ENCODE assay signal across 10 cellular contexts in genomic region chr5:61328791-61329617, GRCh38. TPM values are rescaled to one million over a fixed set of nuclear protein-coding genes. Genes with fewer than 3 reads are reported as not detected.
DNase-seq lines count a peak whose midpoint lies in the region; ATAC-seq, FAIRE-seq and TF ChIP-seq lines count a peak whose summit lies in the region.
"Had no signal": no experiment of that assay in that cellular context is flagged by ENCODE, and none has a peak within 500 bp of the region (broad histone marks: within the 10 kb centered on the region; RNA-seq: fewer than 3 reads in every experiment).

No MANE protein-coding gene starts in this region.

- H3K9ac ChIP-seq in BLaER1 (peak overlapping the region; percentile 86; the same call in 1 of the 2 replicates), HUES6 (ENCODE audit: low read length) (no peak overlapping the region)

- H3K9me3 ChIP-seq in BLaER1 = no peaks in the 10 kb centered on the region
- no peaks in the 10 kb centered on the region for H3K9me3 ChIP-seq in HUES6 (ENCODE audit: control insufficient read depth, insufficient read depth, low read depth, low read length)

- no peak for ATAC-seq in natural killer cell treated with Interleukin-12 subunit alpha and Interleukin-12 subunit beta and Interleukin-15 and Interleukin-18, amount 100 ng/mL, for 72 hours

- no peak for FAIRE-seq in GM12891 (lab: Jason Lieb, UNC)

- peak overlapping the region; percentile 94 for H3K27ac Mint-ChIP-seq in dendritic cell treated with granulocyte-macrophage colony-stimulating factor and Interleukin-4, amounts not matched to agents 40 ng/mL and 50 ng/mL, for 4 days
- peak overlapping the region; percentile 0 to 53 for H3K27ac Mint-ChIP-seq in natural killer cell treated with Interleukin-12 subunit alpha and Interleukin-12 subunit beta and Interleukin-15 and Interleukin-18, amount 100 ng/mL, for 72 hours

- H3K36me3 ChIP-seq in BLaER1 (no peaks in the 10 kb centered on the region), HUES6 (ENCODE audit: control insufficient read depth, insufficient read depth, low read length) (no peaks in the 10 kb centered on the region)

- no peaks in the 10 kb centered on the region for H3K27me3 Mint-ChIP-seq in dendritic cell treated with granulocyte-macrophage colony-stimulating factor and Interleukin-4, amounts not matched to agents 40 ng/mL and 50 ng/mL, for 4 days
- H3K27me3 Mint-ChIP-seq in natural killer cell treated with Interleukin-12 subunit alpha and Interleukin-12 subunit beta and Interleukin-15 and Interleukin-18, amount 100 ng/mL, for 72 hours = peaks cover 21% of the 10 kb centered on the region in 2 donors

- H3K4me1 Mint-ChIP-seq in dendritic cell treated with granulocyte-macrophage colony-stimulating factor and Interleukin-4, amounts not matched to agents 40 ng/mL and 50 ng/mL, for 4 days (ENCODE audit: low read depth) = peaks cover 40% of the 10 kb centered on the region
- H3K4me1 Mint-ChIP-seq in natural killer cell treated with Interleukin-12 subunit alpha and Interleukin-12 subunit beta and Interleukin-15 and Interleukin-18, amount 100 ng/mL, for 72 hours (ENCODE audit: low read depth in 2 of 2) = peaks cover 34 to 38% of the 10 kb centered on the region in 2 donors

- H4K20me1 ChIP-seq in BLaER1 = peaks cover 18% of the 10 kb centered on the region

- intact Hi-C loops in dendritic cell treated with granulocyte-macrophage colony-stimulating factor and Interleukin-4, amounts not matched to agents 40 ng/mL and 50 ng/mL, for 4 days (cut with micrococcal nuclease) = no loop called here

- peak overlapping the region; percentile 93; the same call in 1 of the 2 replicates for H3K4me3 ChIP-seq in BLaER1
- H3K4me3 ChIP-seq in HUES6 (ENCODE audit: low read depth, low read length) = peak overlapping the region; percentile 97; the same call in 1 of the 2 replicates

- TF ChIP-seq POLR2A in GM12891 (IDR thresholded peaks at IDR 0.05; ENCODE audit: low read depth, low read length) = no peak

- H3K27me3 ChIP-seq in BLaER1 = no peaks in the 10 kb centered on the region
- H3K27me3 ChIP-seq in HUES6 (ENCODE audit: control insufficient read depth, insufficient read depth, low read length) = peaks cover 58% of the 10 kb centered on the region

- peaks cover 27% of the 10 kb centered on the region for H3K36me3 Mint-ChIP-seq in dendritic cell treated with granulocyte-macrophage colony-stimulating factor and Interleukin-4, amounts not matched to agents 40 ng/mL and 50 ng/mL, for 4 days (ENCODE audit: low read depth)
- peaks cover 4% of the 10 kb centered on the region for H3K36me3 Mint-ChIP-seq in natural killer cell treated with Interleukin-12 subunit alpha and Interleukin-12 subunit beta and Interleukin-15 and Interleukin-18, amount 100 ng/mL, for 72 hours

- H3K9me3 Mint-ChIP-seq in dendritic cell treated with granulocyte-macrophage colony-stimulating factor and Interleukin-4, amounts not matched to agents 40 ng/mL and 50 ng/mL, for 4 days = no peaks in the 10 kb centered on the region
- peaks cover 2% of the 10 kb centered on the region for H3K9me3 Mint-ChIP-seq in natural killer cell treated with Interleukin-12 subunit alpha and Interleukin-12 subunit beta and Interleukin-15 and Interleukin-18, amount 100 ng/mL, for 72 hours

- peak overlapping the region; percentile 91 for H3K4me3 Mint-ChIP-seq in dendritic cell treated with granulocyte-macrophage colony-stimulating factor and Interleukin-4, amounts not matched to agents 40 ng/mL and 50 ng/mL, for 4 days
- peak overlapping the region; percentile 77 for H3K4me3 Mint-ChIP-seq in natural killer cell treated with Interleukin-12 subunit alpha and Interleukin-12 subunit beta and Interleukin-15 and Interleukin-18, amount 100 ng/mL, for 72 hours

- H3K27ac ChIP-seq in BLaER1 = no peak overlapping the region
- no peak overlapping the region for H3K27ac ChIP-seq in HUES6 (ENCODE audit: low read depth, low read length)

- peak overlapping the region; percentile 91 for H3K4me2 ChIP-seq in BLaER1

- peaks cover 26% of the 10 kb centered on the region for H3K4me1 ChIP-seq in BLaER1
- peaks cover 31% of the 10 kb centered on the region for H3K4me1 ChIP-seq in HUES6 (ENCODE audit: control insufficient read depth, insufficient read depth, low read length)

- no peak for DNase-seq in natural killer cell treated with Interleukin-12 subunit alpha and Interleukin-12 subunit beta and Interleukin-15 and Interleukin-18, amount 100 ng/mL, for 72 hours (ENCODE audit: low spot score)
- DNase-seq in GM12891 (ENCODE audit: insufficient read length, low spot score) = no peak
- DNase-seq in mucosa of gallbladder (ENCODE audit: low spot score) = no peak
- no peak for DNase-seq in ecto neural progenitor cell (ENCODE audit: low spot score)
- DNase-seq in NCI-H510A (lab: John Stamatoyannopoulos, UW) = no peak
- DNase-seq: DMS79 treated with DMSO at 0.1 percent for 48 hours, NCI-H2171 had no signal

TF ChIP-seq in GM12891, 5 proteins besides CTCF, POLR2A, EP300 and RAD21:
- TF ChIP-seq SPI1 (IDR thresholded peaks at IDR 0.05; ENCODE audit: low read depth, low read length) (no peak), TAF1 (IDR thresholded peaks at IDR 0.05; ENCODE audit: low read depth, low read length) (no peak), POLR2AphosphoS5 (IDR thresholded peaks at IDR 0.05; ENCODE audit: low read depth, low read length) (no peak), PAX5 (IDR thresholded peaks at IDR 0.05; ENCODE audit: insufficient read depth, low read length, severe bottlenecking) (no peak), POU2F2 (IDR thresholded peaks at IDR 0.05; ENCODE audit: low read depth, low read length) (no peak)

RNA-seq across cellular contexts. Expression of gene ZSWIM6, which starts 3.1 kb away (rescaled TPM):
- 1 to 10 TPM; 7.8 to 9.8 TPM for total RNA-seq in natural killer cell treated with Interleukin-12 subunit alpha and Interleukin-12 subunit beta and Interleukin-15 and Interleukin-18, amount 100 ng/mL, for 72 hours
- polyA plus RNA-seq in GM12891 (2012; ENCODE audit: low read depth, missing spikeins) = 1.4 TPM
- total RNA-seq in mucosa of gallbladder = 23.5 TPM
